16 cellular contexts compared by ENCODE assay signal in genomic region chr14:99593971-99594841, GRCh38. TPM values are rescaled to one million over a fixed set of nuclear protein-coding genes. Genes with fewer than 3 reads are reported as not detected.
DNase-seq lines count a peak whose midpoint lies in the region; ATAC-seq and TF ChIP-seq lines count a peak whose summit lies in the region.
"Had no signal": no experiment of that assay in that cellular context is flagged by ENCODE, and none has a peak within 500 bp of the region (broad histone marks: within the 10 kb centered on the region; RNA-seq: fewer than 3 reads in every experiment).

No MANE protein-coding gene starts in this region.

- DNase-seq in T-helper 1 cell (no peak), psoas muscle (no peak), SHP77 treated with DMSO at 0.1 percent for 48 hours (lab: John Stamatoyannopoulos, UW) (no peak), ascending aorta (ENCODE audit: low spot score in 2 of 2) (no peak)
- no peak for DNase-seq in activated T-helper 1 cell treated with anti-CD3 and anti-CD28 coated beads, Interleukin-12 subunit alpha, Interleukin-12 subunit beta, Interleukin-2, Interleukin-4 antibody, amounts not matched to agents 30 ng/mL and 10 ng/mL and 1 ng/mL, durations not matched to agents 14 hours and 24 hours and 36 hours (ENCODE audit: low spot score)
- DNase-seq: 8988T; activated CD4-positive, alpha-beta T cell treated with anti-CD3 and anti-CD28 coated beads for 1 hour; EL; NCI-H1930; NCI-H69 had no signal

- H3K27ac ChIP-seq in HEK293 (ENCODE audit: extremely low read depth, low read depth, low read length) (no peak overlapping the region), psoas muscle (peak overlapping the region; percentile 61), ascending aorta (no peak overlapping the region)
- H3K27ac ChIP-seq: pancreas had no signal

- H3K4me3 ChIP-seq in HEK293 (ENCODE audit: low read depth, low read length), result no peak overlapping the region
- no peak overlapping the region for H3K4me3 ChIP-seq in psoas muscle
- no peak overlapping the region for H3K4me3 ChIP-seq in ascending aorta
- H3K4me3 ChIP-seq: pancreas had no signal

- peaks cover 11% of the 10 kb centered on the region for H3K4me1 Mint-ChIP-seq in T-helper 1 cell treated with Interleukin-12 subunit alpha and Interleukin-12 subunit beta and Interleukin-4 antibody, amounts not matched to agents 30 μg/mL and 1 μg/mL, for 36 hours (ENCODE audit: low read depth)
- H3K4me1 Mint-ChIP-seq in activated T-helper 1 cell treated with anti-CD3 and anti-CD28 coated beads, Interleukin-12 subunit alpha, Interleukin-12 subunit beta, Interleukin-2, Interleukin-4 antibody, amounts not matched to agents 30 ng/mL and 10 ng/mL and 1 ng/mL, durations not matched to agents 14 hours and 24 hours and 36 hours (ENCODE audit: low read depth), result peaks cover 11% of the 10 kb centered on the region

- peak overlapping the region; percentile 85 for H3K27ac Mint-ChIP-seq in T-helper 1 cell treated with Interleukin-12 subunit alpha and Interleukin-12 subunit beta and Interleukin-4 antibody, amounts not matched to agents 30 μg/mL and 1 μg/mL, for 36 hours
- H3K27ac Mint-ChIP-seq in activated T-helper 1 cell treated with anti-CD3 and anti-CD28 coated beads, Interleukin-12 subunit alpha, Interleukin-12 subunit beta, Interleukin-2, Interleukin-4 antibody, amounts not matched to agents 30 ng/mL and 10 ng/mL and 1 ng/mL, durations not matched to agents 14 hours and 24 hours and 36 hours, result peak overlapping the region; percentile 90

- H3K27me3 ChIP-seq in psoas muscle (ENCODE audit: insufficient read depth in 3 of 3, low read length in 2 of 3), result no peaks in the 10 kb centered on the region
- H3K27me3 ChIP-seq in ascending aorta, result no peaks in the 10 kb centered on the region
- H3K27me3 ChIP-seq: pancreas had no signal

- H3K9me3 Mint-ChIP-seq in T-helper 1 cell treated with Interleukin-12 subunit alpha and Interleukin-12 subunit beta and Interleukin-4 antibody, amounts not matched to agents 30 μg/mL and 1 μg/mL, for 36 hours, result no peaks in the 10 kb centered on the region
- no peaks in the 10 kb centered on the region for H3K9me3 Mint-ChIP-seq in activated T-helper 1 cell treated with anti-CD3 and anti-CD28 coated beads, Interleukin-12 subunit alpha, Interleukin-12 subunit beta, Interleukin-2, Interleukin-4 antibody, amounts not matched to agents 30 ng/mL and 10 ng/mL and 1 ng/mL, durations not matched to agents 14 hours and 24 hours and 36 hours
- H3K9me3 Mint-ChIP-seq: activated T-cell treated with anti-CD3 and anti-CD28 coated beads, Interleukin-2, amount 50 U/mL, for 72 hours; stimulated activated naive CD8-positive, alpha-beta T cell treated with anti-CD3 and anti-CD28 coated beads, Interleukin-15, Interleukin-2, amounts not matched to agents 100 ng/mL and 50 ng/mL, for 24 hours had no signal

- POLR2A ChIA-PET in HEK293 (lab: Yijun Ruan, JAX), result no interaction called here

- no peaks in the 10 kb centered on the region for H3K36me3 Mint-ChIP-seq in T-helper 1 cell treated with Interleukin-12 subunit alpha and Interleukin-12 subunit beta and Interleukin-4 antibody, amounts not matched to agents 30 μg/mL and 1 μg/mL, for 36 hours (ENCODE audit: low read depth)
- H3K36me3 Mint-ChIP-seq in activated T-helper 1 cell treated with anti-CD3 and anti-CD28 coated beads, Interleukin-12 subunit alpha, Interleukin-12 subunit beta, Interleukin-2, Interleukin-4 antibody, amounts not matched to agents 30 ng/mL and 10 ng/mL and 1 ng/mL, durations not matched to agents 14 hours and 24 hours and 36 hours (ENCODE audit: low read depth), result no peaks in the 10 kb centered on the region

- H3K4me1 ChIP-seq in HEK293 (ENCODE audit: control insufficient read depth, insufficient read depth, low read length) (no peaks in the 10 kb centered on the region), psoas muscle (peaks cover 38% of the 10 kb centered on the region), ascending aorta (peaks cover 0 to 2% of the 10 kb centered on the region in 2 donors)

- 63 to 65% (median 63%) methylated on average over 9 of the region's 9 CpGs for WGBS in psoas muscle, 3 donors

- peak; percentile 47 to 78 (median 70) for ATAC-seq in psoas muscle
- no peak for ATAC-seq in GM18867 (IDR thresholded peaks at IDR 0.05; ENCODE audit: unreplicated experiment)
- ATAC-seq: pancreas had no signal

- H3K9me3 ChIP-seq in HEK293 (ENCODE audit: control insufficient read depth, insufficient read depth, low read depth, low read length), result no peaks in the 10 kb centered on the region
- H3K9me3 ChIP-seq in psoas muscle, result no peaks in the 10 kb centered on the region
- H3K9me3 ChIP-seq in ascending aorta, result no peaks in the 10 kb centered on the region
- H3K9me3 ChIP-seq: pancreas had no signal

- CTCF ChIA-PET in HEK293 (lab: Yijun Ruan, JAX), result interaction anchor here (0.6 to 1.4 kb wide), 2 partner anchors 48 to 70 kb away, joined by 3 to 4 read pairs; no protein-coding TSS in a partner anchor

- H3K36me3 ChIP-seq in HEK293 (ENCODE audit: control insufficient read depth in 2 of 2, insufficient read depth in 1 of 2, low read length in 2 of 2) (no peaks in the 10 kb centered on the region), psoas muscle (ENCODE audit: insufficient read depth in 1 of 2, low read depth in 1 of 2) (no peaks in the 10 kb centered on the region), ascending aorta (no peaks in the 10 kb centered on the region)
- H3K36me3 ChIP-seq: pancreas had no signal

- H3K4me3 Mint-ChIP-seq in T-helper 1 cell treated with Interleukin-12 subunit alpha and Interleukin-12 subunit beta and Interleukin-4 antibody, amounts not matched to agents 30 μg/mL and 1 μg/mL, for 36 hours, result no peak overlapping the region
- no peak overlapping the region for H3K4me3 Mint-ChIP-seq in activated T-helper 1 cell treated with anti-CD3 and anti-CD28 coated beads, Interleukin-12 subunit alpha, Interleukin-12 subunit beta, Interleukin-2, Interleukin-4 antibody, amounts not matched to agents 30 ng/mL and 10 ng/mL and 1 ng/mL, durations not matched to agents 14 hours and 24 hours and 36 hours

- intact Hi-C loops in activated T-helper 1 cell treated with anti-CD3 and anti-CD28 coated beads, Interleukin-12 subunit alpha, Interleukin-12 subunit beta, Interleukin-2, Interleukin-4 antibody, amounts not matched to agents 30 ng/mL and 10 ng/mL and 1 ng/mL, durations not matched to agents 14 hours and 24 hours and 36 hours (cut with micrococcal nuclease), result no loop called here
- intact Hi-C loops in psoas muscle (cut with DNase I) (no loop called here), ascending aorta (cut with DNase I) (no loop called here)

- H3K27me3 Mint-ChIP-seq in T-helper 1 cell treated with Interleukin-12 subunit alpha and Interleukin-12 subunit beta and Interleukin-4 antibody, amounts not matched to agents 30 μg/mL and 1 μg/mL, for 36 hours (ENCODE audit: low read depth), result no peaks in the 10 kb centered on the region
- H3K27me3 Mint-ChIP-seq in activated T-helper 1 cell treated with anti-CD3 and anti-CD28 coated beads, Interleukin-12 subunit alpha, Interleukin-12 subunit beta, Interleukin-2, Interleukin-4 antibody, amounts not matched to agents 30 ng/mL and 10 ng/mL and 1 ng/mL, durations not matched to agents 14 hours and 24 hours and 36 hours (ENCODE audit: insufficient read depth), result peaks cover 6% of the 10 kb centered on the region
- H3K27me3 Mint-ChIP-seq: stimulated activated naive CD8-positive, alpha-beta T cell treated with anti-CD3 and anti-CD28 coated beads, Interleukin-15, Interleukin-2, amounts not matched to agents 100 ng/mL and 50 ng/mL, for 24 hours had no signal

- no peak for TF ChIP-seq CTCF in HEK293 (tag by site-specific recombination; IDR thresholded peaks at IDR 0.05)
- TF ChIP-seq CTCF in psoas muscle (IDR thresholded peaks at IDR 0.05), result no peak
- no peak for TF ChIP-seq CTCF in ascending aorta (IDR thresholded peaks at IDR 0.05)

TF ChIP-seq in HEK293, 187 proteins besides CTCF, POLR2A, EP300 and RAD21 (continues in another document):
- TF ChIP-seq KLF1 (tag by site-specific recombination; IDR thresholded peaks at IDR 0.05) (no peak), ZNF341 (tag by site-specific recombination; IDR thresholded peaks at IDR 0.05; ENCODE audit: low read depth) (peak; percentile 49), TSHZ1 (tag by site-specific recombination; IDR thresholded peaks at IDR 0.05; ENCODE audit: borderline replicate concordance) (no peak)

RNA-seq across cellular contexts. Expression of gene CCDC85C, which starts 9.8 kb away (rescaled TPM):
- 7.4 and 7.6 TPM in 2 replicates for total RNA-seq in activated T-helper 1 cell treated with anti-CD3 and anti-CD28 coated beads, Interleukin-12 subunit alpha, Interleukin-12 subunit beta, Interleukin-2, Interleukin-4 antibody, amounts not matched to agents 30 ng/mL and 10 ng/mL and 1 ng/mL, durations not matched to agents 14 hours and 24 hours and 36 hours
- total RNA-seq in psoas muscle, result 10 to 100 TPM in 2 of 4 donors, 1 to 10 TPM in 2; 5.8 to 21.0 (median 9.9) TPM
- 10 to 100 TPM in 1 of 3 donors, 1 to 10 TPM in 2; 1.8 to 10.8 (median 4.4) TPM for polyA plus RNA-seq in psoas muscle
- 0.64 TPM for total RNA-seq in ascending aorta

RNA-seq across cellular contexts. Expression of gene HHIPL1, which starts 50.7 kb away (rescaled TPM):
- not detected in 2 replicates for total RNA-seq in activated T-helper 1 cell treated with anti-CD3 and anti-CD28 coated beads, Interleukin-12 subunit alpha, Interleukin-12 subunit beta, Interleukin-2, Interleukin-4 antibody, amounts not matched to agents 30 ng/mL and 10 ng/mL and 1 ng/mL, durations not matched to agents 14 hours and 24 hours and 36 hours
- total RNA-seq in psoas muscle (under 1 TPM; 0.32 to 0.86 (median 0.62) TPM), ascending aorta (11.9 TPM)
- polyA plus RNA-seq in psoas muscle, result under 1 TPM; 0.12 to 0.18 (median 0.17) TPM
